2 cellular contexts compared by ENCODE assay signal in genomic region chr14:101539929-101540328, GRCh38.
TF ChIP-seq lines count a peak whose summit lies in the region.

No MANE protein-coding gene starts in this region.

TF ChIP-seq in HepG2, 621 proteins besides CTCF, POLR2A, EP300 and RAD21:
- no peak for TF ChIP-seq ZNF275 (CRISPR knock-in tag; IDR thresholded peaks at IDR 0.05; ENCODE audit: borderline replicate concordance)
- TF ChIP-seq CREB1 (IDR thresholded peaks at IDR 0.05): peak; percentile 59
- no peak for TF ChIP-seq CREB1 (CRISPR knock-in tag; IDR thresholded peaks at IDR 0.05)
- no peak for TF ChIP-seq ATF5 (CRISPR knock-in tag; IDR thresholded peaks at IDR 0.05; ENCODE audit: low read depth)
- no peak for TF ChIP-seq GATAD2A (CRISPR knock-in tag; IDR thresholded peaks at IDR 0.05)

TF ChIP-seq in IMR-90, 13 proteins besides CTCF, POLR2A, EP300 and RAD21:
- TF ChIP-seq CEBPB (IDR thresholded peaks at IDR 0.05; ENCODE audit: low read depth, low read length) (no peak), CHD1 (IDR thresholded peaks at IDR 0.05; ENCODE audit: low read depth, low read length) (no peak), BHLHE40 (IDR thresholded peaks at IDR 0.05; ENCODE audit: low read depth, low read length) (no peak), USF2 (IDR thresholded peaks at IDR 0.05; ENCODE audit: low read depth, low read length) (no peak), RFX5 (IDR thresholded peaks at IDR 0.05; ENCODE audit: low read depth, low read length) (no peak), ELK1 (IDR thresholded peaks at IDR 0.05; ENCODE audit: borderline replicate concordance, low read depth, low read length) (no peak), MXI1 (IDR thresholded peaks at IDR 0.05; ENCODE audit: borderline replicate concordance, low read depth, low read length) (no peak), RCOR1 (IDR thresholded peaks at IDR 0.05; ENCODE audit: insufficient replicate concordance, low read length) (no peak)
TF ChIP-seq in IMR-90: peak in this region for 0.
